ENCODE assay signal across 3 cellular contexts in the genomic region with DNA sequence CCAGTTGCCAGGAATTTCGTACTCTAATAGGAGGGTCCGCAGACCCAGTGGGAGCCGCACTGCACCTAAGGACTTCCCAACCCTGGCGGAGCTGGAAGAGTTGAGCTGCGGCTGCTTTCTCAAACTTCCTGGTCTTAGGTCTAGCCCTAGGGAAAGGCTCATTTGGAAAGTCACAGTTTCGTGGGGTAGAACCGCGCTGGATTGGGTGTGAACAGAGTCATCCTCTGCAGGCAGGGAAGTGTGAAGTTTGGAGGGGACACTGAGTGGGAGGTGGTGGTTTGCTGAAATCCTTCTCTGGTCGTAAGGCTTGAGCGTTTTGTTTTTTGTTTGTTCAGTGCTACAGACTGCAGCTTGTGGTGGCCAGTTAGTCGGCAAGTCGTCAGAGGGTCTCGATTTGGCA.
TF ChIP-seq lines count a peak whose summit lies in the region.

No MANE protein-coding gene starts in this region.

TF ChIP-seq in HepG2, 621 proteins besides CTCF, POLR2A, EP300 and RAD21 (continues in another document):
- TF ChIP-seq ARID2 (CRISPR knock-in tag; IDR thresholded peaks at IDR 0.05; ENCODE audit: borderline replicate concordance), result no peak
- no peak for TF ChIP-seq ZNF121 (CRISPR knock-in tag; IDR thresholded peaks at IDR 0.05)
- no peak for TF ChIP-seq GPN1 (CRISPR knock-in tag; IDR thresholded peaks at IDR 0.05; ENCODE audit: borderline replicate concordance)
- TF ChIP-seq TFDP2 (CRISPR knock-in tag; IDR thresholded peaks at IDR 0.05), result no peak
- TF ChIP-seq, protein P1, sequence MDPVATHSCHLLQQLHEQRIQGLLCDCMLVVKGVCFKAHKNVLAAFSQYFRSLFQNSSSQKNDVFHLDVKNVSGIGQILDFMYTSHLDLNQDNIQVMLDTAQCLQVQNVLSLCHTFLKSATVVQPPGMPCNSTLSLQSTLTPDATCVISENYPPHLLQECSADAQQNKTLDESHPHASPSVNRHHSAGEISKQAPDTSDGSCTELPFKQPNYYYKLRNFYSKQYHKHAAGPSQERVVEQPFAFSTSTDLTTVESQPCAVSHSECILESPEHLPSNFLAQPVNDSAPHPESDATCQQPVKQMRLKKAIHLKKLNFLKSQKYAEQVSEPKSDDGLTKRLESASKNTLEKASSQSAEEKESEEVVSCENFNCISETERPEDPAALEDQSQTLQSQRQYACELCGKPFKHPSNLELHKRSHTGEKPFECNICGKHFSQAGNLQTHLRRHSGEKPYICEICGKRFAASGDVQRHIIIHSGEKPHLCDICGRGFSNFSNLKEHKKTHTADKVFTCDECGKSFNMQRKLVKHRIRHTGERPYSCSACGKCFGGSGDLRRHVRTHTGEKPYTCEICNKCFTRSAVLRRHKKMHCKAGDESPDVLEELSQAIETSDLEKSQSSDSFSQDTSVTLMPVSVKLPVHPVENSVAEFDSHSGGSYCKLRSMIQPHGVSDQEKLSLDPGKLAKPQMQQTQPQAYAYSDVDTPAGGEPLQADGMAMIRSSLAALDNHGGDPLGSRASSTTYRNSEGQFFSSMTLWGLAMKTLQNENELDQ (CRISPR knock-in tag; IDR thresholded peaks at IDR 0.05; ENCODE audit: borderline replicate concordance), result no peak
- TF ChIP-seq ZNF546 (CRISPR knock-in tag; conservative IDR thresholded peaks at IDR 0.05), result no peak
- no peak for TF ChIP-seq BRCA1 (CRISPR knock-in tag; IDR thresholded peaks at IDR 0.05)
- no peak for TF ChIP-seq KLF15 (CRISPR knock-in tag; IDR thresholded peaks at IDR 0.05; ENCODE audit: borderline replicate concordance)
- no peak for TF ChIP-seq ZNF382 (CRISPR knock-in tag; IDR thresholded peaks at IDR 0.05; ENCODE audit: borderline replicate concordance)
- TF ChIP-seq ISX (CRISPR knock-in tag; conservative IDR thresholded peaks at IDR 0.05), result no peak
- TF ChIP-seq ZNF672 (CRISPR knock-in tag; IDR thresholded peaks at IDR 0.05), result no peak
- no peak for TF ChIP-seq TBX2 (CRISPR knock-in tag; IDR thresholded peaks at IDR 0.05; ENCODE audit: borderline replicate concordance)
- no peak for TF ChIP-seq PREB (CRISPR knock-in tag; IDR thresholded peaks at IDR 0.05)
- TF ChIP-seq ZNF275 (CRISPR knock-in tag; IDR thresholded peaks at IDR 0.05; ENCODE audit: borderline replicate concordance), result no peak

TF ChIP-seq in H1, 55 proteins besides CTCF, POLR2A, EP300 and RAD21:
- TF ChIP-seq, protein P2, sequence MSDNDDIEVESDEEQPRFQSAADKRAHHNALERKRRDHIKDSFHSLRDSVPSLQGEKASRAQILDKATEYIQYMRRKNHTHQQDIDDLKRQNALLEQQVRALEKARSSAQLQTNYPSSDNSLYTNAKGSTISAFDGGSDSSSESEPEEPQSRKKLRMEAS (IDR thresholded peaks at IDR 0.05), result no peak
- TF ChIP-seq, protein P3, sequence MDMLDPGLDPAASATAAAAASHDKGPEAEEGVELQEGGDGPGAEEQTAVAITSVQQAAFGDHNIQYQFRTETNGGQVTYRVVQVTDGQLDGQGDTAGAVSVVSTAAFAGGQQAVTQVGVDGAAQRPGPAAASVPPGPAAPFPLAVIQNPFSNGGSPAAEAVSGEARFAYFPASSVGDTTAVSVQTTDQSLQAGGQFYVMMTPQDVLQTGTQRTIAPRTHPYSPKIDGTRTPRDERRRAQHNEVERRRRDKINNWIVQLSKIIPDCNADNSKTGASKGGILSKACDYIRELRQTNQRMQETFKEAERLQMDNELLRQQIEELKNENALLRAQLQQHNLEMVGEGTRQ (IDR thresholded peaks at IDR 0.05; ENCODE audit: low read length), result no peak
- TF ChIP-seq RFX5 (IDR thresholded peaks at IDR 0.05; ENCODE audit: borderline replicate concordance, low read depth, low read length) (no peak), RBBP5 (IDR thresholded peaks at IDR 0.05; ENCODE audit: borderline replicate concordance, low read depth, low read length) (no peak), SIX5 (IDR thresholded peaks at IDR 0.05; ENCODE audit: low read depth, low read length) (no peak), JUN (IDR thresholded peaks at IDR 0.05; ENCODE audit: low read depth, low read length) (no peak), TEAD4 (IDR thresholded peaks at IDR 0.05; ENCODE audit: low read depth, low read length) (no peak), TAF7 (optimal IDR thresholded peaks at IDR 0.05; ENCODE audit: borderline replicate concordance, low read depth, low read length) (no peak)
- TF ChIP-seq, protein P4, sequence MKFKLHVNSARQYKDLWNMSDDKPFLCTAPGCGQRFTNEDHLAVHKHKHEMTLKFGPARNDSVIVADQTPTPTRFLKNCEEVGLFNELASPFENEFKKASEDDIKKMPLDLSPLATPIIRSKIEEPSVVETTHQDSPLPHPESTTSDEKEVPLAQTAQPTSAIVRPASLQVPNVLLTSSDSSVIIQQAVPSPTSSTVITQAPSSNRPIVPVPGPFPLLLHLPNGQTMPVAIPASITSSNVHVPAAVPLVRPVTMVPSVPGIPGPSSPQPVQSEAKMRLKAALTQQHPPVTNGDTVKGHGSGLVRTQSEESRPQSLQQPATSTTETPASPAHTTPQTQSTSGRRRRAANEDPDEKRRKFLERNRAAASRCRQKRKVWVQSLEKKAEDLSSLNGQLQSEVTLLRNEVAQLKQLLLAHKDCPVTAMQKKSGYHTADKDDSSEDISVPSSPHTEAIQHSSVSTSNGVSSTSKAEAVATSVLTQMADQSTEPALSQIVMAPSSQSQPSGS (IDR thresholded peaks at IDR 0.05; ENCODE audit: low read length), result no peak

TF ChIP-seq in SK-N-SH, 30 proteins besides CTCF, POLR2A, EP300 and RAD21:
- no peak for TF ChIP-seq FOSL2 (IDR thresholded peaks at IDR 0.05; ENCODE audit: borderline replicate concordance, low read depth)
